Comparison of ENCODE assay signal across 1 cellular context in the genomic region with DNA sequence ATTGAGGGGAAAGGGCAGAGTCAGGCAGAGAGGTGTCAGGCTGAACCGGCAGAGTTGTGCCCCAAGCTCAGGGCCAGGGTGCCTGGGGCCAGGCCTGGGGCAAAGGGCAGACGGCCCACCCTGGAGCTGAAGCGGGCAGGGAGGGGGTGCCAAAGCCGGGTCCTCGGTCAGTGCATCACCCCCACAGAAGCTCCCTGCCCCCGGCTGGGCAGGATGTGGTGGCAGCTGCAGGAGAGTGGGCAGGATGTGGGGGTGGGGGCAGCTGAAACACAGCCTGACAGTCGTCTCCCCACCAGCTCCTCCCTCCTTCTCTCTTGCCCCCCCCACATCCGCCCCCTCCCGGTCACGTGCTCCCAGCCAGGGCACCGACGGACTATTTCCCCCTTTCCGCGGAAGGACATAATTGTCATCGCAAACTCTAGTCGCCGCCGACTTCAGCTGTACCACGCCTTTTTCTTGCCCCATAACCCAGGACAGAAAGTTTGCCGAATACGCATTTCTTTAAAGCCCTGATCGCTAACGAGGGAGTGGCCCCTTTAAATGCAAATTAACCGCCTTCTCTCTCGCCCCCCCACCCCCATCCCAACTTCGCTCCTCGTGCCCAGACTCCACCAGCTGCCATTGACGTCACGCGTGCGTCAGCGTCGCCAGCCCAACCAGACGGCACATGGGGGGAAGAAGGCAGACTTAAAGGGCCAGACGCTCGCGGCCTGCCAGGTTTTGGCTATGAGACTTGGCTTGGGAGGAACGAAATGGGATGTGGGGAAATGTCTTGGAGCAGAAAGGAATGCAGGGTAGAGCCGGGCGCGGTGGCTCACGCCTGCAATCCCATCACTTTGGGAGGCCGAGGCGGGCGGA.
TF ChIP-seq lines count a peak whose summit lies in the region.

No MANE protein-coding gene starts in this region.

TF ChIP-seq in HepG2, 621 proteins besides CTCF, POLR2A, EP300 and RAD21 (continued from another document and continues in another):
- 0 out of 2 replicates have a peak, but pooled peaks have one; percentile 23 for TF ChIP-seq ZNF331 (CRISPR knock-in tag; IDR thresholded peaks at IDR 0.05)
- TF ChIP-seq, protein P1, sequence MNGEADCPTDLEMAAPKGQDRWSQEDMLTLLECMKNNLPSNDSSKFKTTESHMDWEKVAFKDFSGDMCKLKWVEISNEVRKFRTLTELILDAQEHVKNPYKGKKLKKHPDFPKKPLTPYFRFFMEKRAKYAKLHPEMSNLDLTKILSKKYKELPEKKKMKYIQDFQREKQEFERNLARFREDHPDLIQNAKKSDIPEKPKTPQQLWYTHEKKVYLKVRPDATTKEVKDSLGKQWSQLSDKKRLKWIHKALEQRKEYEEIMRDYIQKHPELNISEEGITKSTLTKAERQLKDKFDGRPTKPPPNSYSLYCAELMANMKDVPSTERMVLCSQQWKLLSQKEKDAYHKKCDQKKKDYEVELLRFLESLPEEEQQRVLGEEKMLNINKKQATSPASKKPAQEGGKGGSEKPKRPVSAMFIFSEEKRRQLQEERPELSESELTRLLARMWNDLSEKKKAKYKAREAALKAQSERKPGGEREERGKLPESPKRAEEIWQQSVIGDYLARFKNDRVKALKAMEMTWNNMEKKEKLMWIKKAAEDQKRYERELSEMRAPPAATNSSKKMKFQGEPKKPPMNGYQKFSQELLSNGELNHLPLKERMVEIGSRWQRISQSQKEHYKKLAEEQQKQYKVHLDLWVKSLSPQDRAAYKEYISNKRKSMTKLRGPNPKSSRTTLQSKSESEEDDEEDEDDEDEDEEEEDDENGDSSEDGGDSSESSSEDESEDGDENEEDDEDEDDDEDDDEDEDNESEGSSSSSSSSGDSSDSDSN (CRISPR knock-in tag; IDR thresholded peaks at IDR 0.05) = peak; percentile 47; the same call in 1 of the 2 replicates
- TF ChIP-seq ATF7 (IDR thresholded peaks at IDR 0.05) = no peak
- peak; percentile 69; the same call in 1 of the 2 replicates for TF ChIP-seq ATF7 (CRISPR knock-in tag; IDR thresholded peaks at IDR 0.05)
- peak; percentile 63; the same call in 1 of the 2 replicates for TF ChIP-seq DMAP1 (CRISPR knock-in tag; IDR thresholded peaks at IDR 0.05)
- TF ChIP-seq NFE2L1 (CRISPR knock-in tag; IDR thresholded peaks at IDR 0.05; ENCODE audit: borderline replicate concordance) = no peak
- TF ChIP-seq WIZ (CRISPR knock-in tag; IDR thresholded peaks at IDR 0.05) = no peak; the same call in 1 of the 2 replicates
- TF ChIP-seq NONO (IDR thresholded peaks at IDR 0.05) = no peak
- peak; percentile 64 for TF ChIP-seq NONO (CRISPR knock-in tag; conservative IDR thresholded peaks at IDR 0.05)
- TF ChIP-seq ATF7-NPFF (CRISPR knock-in tag; IDR thresholded peaks at IDR 0.05; ENCODE audit: low read depth) = peak; percentile 56; the same call in 1 of the 2 replicates
- 0 out of 2 replicates have a peak, but pooled peaks have one; percentile 27 for TF ChIP-seq MIER3 (CRISPR knock-in tag; IDR thresholded peaks at IDR 0.05; ENCODE audit: borderline replicate concordance)
- TF ChIP-seq ZNF501 (CRISPR knock-in tag; IDR thresholded peaks at IDR 0.05) = peak; percentile 71
- TF ChIP-seq SAFB2 (CRISPR knock-in tag; IDR thresholded peaks at IDR 0.05; ENCODE audit: borderline replicate concordance, low read depth) = 0 out of 2 replicates have a peak, but pooled peaks have one; percentile 15
- 0 out of 2 replicates have a peak, but pooled peaks have one; percentile 16 for TF ChIP-seq SPEN (CRISPR knock-in tag; IDR thresholded peaks at IDR 0.05; ENCODE audit: low read depth)
- TF ChIP-seq, protein P2, sequence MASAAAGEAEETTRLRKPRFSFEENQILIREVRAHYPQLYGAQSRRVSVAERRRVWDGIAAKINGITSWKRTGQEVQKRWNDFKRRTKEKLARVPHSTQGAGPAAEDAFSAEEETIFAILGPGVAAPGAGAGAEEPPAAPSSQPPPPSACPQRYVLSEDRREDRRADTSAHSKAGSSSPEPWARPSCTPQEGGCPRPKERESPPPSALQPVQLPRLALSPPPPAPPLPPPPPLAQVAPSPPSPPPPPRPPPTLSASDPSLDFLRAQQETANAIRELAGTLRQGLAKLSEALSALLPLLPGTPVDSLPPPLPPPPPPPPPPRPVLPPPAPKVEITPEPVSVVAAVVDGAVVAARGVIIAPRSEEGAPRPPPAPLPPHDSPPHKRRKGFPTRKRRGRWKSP (CRISPR knock-in tag; IDR thresholded peaks at IDR 0.05) = peak; percentile 83; the same call in 1 of the 2 replicates
- TF ChIP-seq, protein P3, sequence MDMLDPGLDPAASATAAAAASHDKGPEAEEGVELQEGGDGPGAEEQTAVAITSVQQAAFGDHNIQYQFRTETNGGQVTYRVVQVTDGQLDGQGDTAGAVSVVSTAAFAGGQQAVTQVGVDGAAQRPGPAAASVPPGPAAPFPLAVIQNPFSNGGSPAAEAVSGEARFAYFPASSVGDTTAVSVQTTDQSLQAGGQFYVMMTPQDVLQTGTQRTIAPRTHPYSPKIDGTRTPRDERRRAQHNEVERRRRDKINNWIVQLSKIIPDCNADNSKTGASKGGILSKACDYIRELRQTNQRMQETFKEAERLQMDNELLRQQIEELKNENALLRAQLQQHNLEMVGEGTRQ (IDR thresholded peaks at IDR 0.05; ENCODE audit: low read depth, low read length) = peak; percentile 30; the same call in 1 of the 2 replicates
- TF ChIP-seq, protein P3 (CRISPR knock-in tag; IDR thresholded peaks at IDR 0.05; ENCODE audit: borderline replicate concordance) = peak; percentile 90; the same call in 1 of the 2 replicates
- TF ChIP-seq, protein P4, sequence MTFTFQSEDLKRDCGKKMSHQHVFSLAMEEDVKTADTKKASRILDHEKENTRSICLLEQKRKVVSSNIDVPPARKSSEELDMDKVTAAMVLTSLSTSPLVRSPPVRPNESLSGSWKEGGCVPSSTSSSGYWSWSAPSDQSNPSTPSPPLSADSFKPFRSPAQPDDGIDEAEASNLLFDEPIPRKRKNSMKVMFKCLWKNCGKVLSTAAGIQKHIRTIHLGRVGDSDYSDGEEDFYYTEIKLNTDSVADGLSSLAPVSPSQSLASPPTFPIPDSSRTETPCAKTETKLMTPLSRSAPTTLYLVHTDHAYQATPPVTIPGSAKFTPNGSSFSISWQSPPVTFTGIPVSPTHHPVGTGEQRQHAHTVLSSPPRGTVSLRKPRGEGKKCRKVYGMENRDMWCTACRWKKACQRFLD (CRISPR knock-in tag; IDR thresholded peaks at IDR 0.05; ENCODE audit: borderline replicate concordance) = no peak
- TF ChIP-seq NCOA2 (CRISPR knock-in tag; IDR thresholded peaks at IDR 0.05) = peak; percentile 29
- no peak for TF ChIP-seq ZSCAN29 (CRISPR knock-in tag; conservative IDR thresholded peaks at IDR 0.05)
- TF ChIP-seq CHD2 (IDR thresholded peaks at IDR 0.05; ENCODE audit: low read depth, low read length) = 0 out of 2 replicates have a peak, but pooled peaks have one; percentile 32
- TF ChIP-seq, protein P5, sequence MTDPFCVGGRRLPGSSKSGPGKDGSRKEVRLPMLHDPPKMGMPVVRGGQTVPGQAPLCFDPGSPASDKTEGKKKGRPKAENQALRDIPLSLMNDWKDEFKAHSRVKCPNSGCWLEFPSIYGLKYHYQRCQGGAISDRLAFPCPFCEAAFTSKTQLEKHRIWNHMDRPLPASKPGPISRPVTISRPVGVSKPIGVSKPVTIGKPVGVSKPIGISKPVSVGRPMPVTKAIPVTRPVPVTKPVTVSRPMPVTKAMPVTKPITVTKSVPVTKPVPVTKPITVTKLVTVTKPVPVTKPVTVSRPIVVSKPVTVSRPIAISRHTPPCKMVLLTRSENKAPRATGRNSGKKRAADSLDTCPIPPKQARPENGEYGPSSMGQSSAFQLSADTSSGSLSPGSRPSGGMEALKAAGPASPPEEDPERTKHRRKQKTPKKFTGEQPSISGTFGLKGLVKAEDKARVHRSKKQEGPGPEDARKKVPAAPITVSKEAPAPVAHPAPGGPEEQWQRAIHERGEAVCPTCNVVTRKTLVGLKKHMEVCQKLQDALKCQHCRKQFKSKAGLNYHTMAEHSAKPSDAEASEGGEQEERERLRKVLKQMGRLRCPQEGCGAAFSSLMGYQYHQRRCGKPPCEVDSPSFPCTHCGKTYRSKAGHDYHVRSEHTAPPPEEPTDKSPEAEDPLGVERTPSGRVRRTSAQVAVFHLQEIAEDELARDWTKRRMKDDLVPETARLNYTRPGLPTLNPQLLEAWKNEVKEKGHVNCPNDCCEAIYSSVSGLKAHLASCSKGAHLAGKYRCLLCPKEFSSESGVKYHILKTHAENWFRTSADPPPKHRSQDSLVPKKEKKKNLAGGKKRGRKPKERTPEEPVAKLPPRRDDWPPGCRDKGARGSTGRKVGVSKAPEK (CRISPR knock-in tag; IDR thresholded peaks at IDR 0.05; ENCODE audit: borderline replicate concordance) = peak; percentile 82; the same call in 1 of the 2 replicates
- TF ChIP-seq ZNF253 (CRISPR knock-in tag; IDR thresholded peaks at IDR 0.05; ENCODE audit: borderline replicate concordance) = no peak
- TF ChIP-seq EEA1 (CRISPR knock-in tag; IDR thresholded peaks at IDR 0.05; ENCODE audit: borderline replicate concordance) = peak; percentile 54; the same call in 1 of the 2 replicates
- TF ChIP-seq, protein P6, sequence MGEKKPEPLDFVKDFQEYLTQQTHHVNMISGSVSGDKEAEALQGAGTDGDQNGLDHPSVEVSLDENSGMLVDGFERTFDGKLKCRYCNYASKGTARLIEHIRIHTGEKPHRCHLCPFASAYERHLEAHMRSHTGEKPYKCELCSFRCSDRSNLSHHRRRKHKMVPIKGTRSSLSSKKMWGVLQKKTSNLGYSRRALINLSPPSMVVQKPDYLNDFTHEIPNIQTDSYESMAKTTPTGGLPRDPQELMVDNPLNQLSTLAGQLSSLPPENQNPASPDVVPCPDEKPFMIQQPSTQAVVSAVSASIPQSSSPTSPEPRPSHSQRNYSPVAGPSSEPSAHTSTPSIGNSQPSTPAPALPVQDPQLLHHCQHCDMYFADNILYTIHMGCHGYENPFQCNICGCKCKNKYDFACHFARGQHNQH (CRISPR knock-in tag; IDR thresholded peaks at IDR 0.05) = peak; percentile 57; the same call in 1 of the 2 replicates
- no peak for TF ChIP-seq MAZ (IDR thresholded peaks at IDR 0.05; ENCODE audit: borderline replicate concordance, low read depth, low read length)
- TF ChIP-seq MAZ (CRISPR knock-in tag; IDR thresholded peaks at IDR 0.05; ENCODE audit: low read depth) = peak; percentile 78; the same call in 1 of the 2 replicates
- 0 out of 2 replicates have a peak, but pooled peaks have one; percentile 29 for TF ChIP-seq EED (CRISPR knock-in tag; IDR thresholded peaks at IDR 0.05)
- TF ChIP-seq SRF (IDR thresholded peaks at IDR 0.05; ENCODE audit: low read depth, low read length) = no peak
- no peak for TF ChIP-seq NPAS2 (CRISPR knock-in tag; IDR thresholded peaks at IDR 0.05; ENCODE audit: borderline replicate concordance)
- no peak for TF ChIP-seq DR1 (CRISPR knock-in tag; IDR thresholded peaks at IDR 0.05)
- TF ChIP-seq ZNF780A (CRISPR knock-in tag; IDR thresholded peaks at IDR 0.05) = peak; percentile 51; the same call in 1 of the 2 replicates
- no peak for TF ChIP-seq PHB2 (IDR thresholded peaks at IDR 0.05; ENCODE audit: partially characterized antibody)
- TF ChIP-seq KDM3A (CRISPR knock-in tag; IDR thresholded peaks at IDR 0.05; ENCODE audit: low read depth) = peak; percentile 45; the same call in 1 of the 2 replicates
- TF ChIP-seq HOXA3 (CRISPR knock-in tag; IDR thresholded peaks at IDR 0.05) = peak; percentile 86
- TF ChIP-seq CHCHD3 (CRISPR knock-in tag; IDR thresholded peaks at IDR 0.05) = 0 out of 2 replicates have a peak, but pooled peaks have one; percentile 77
- TF ChIP-seq ETV5 (CRISPR knock-in tag; IDR thresholded peaks at IDR 0.05; ENCODE audit: borderline replicate concordance) = peak; percentile 76
- TF ChIP-seq, protein P7, sequence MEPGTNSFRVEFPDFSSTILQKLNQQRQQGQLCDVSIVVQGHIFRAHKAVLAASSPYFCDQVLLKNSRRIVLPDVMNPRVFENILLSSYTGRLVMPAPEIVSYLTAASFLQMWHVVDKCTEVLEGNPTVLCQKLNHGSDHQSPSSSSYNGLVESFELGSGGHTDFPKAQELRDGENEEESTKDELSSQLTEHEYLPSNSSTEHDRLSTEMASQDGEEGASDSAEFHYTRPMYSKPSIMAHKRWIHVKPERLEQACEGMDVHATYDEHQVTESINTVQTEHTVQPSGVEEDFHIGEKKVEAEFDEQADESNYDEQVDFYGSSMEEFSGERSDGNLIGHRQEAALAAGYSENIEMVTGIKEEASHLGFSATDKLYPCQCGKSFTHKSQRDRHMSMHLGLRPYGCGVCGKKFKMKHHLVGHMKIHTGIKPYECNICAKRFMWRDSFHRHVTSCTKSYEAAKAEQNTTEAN (CRISPR knock-in tag; conservative IDR thresholded peaks at IDR 0.05) = 0 out of 2 replicates have a peak, but pooled peaks have one; percentile 23
- TF ChIP-seq, protein P8, sequence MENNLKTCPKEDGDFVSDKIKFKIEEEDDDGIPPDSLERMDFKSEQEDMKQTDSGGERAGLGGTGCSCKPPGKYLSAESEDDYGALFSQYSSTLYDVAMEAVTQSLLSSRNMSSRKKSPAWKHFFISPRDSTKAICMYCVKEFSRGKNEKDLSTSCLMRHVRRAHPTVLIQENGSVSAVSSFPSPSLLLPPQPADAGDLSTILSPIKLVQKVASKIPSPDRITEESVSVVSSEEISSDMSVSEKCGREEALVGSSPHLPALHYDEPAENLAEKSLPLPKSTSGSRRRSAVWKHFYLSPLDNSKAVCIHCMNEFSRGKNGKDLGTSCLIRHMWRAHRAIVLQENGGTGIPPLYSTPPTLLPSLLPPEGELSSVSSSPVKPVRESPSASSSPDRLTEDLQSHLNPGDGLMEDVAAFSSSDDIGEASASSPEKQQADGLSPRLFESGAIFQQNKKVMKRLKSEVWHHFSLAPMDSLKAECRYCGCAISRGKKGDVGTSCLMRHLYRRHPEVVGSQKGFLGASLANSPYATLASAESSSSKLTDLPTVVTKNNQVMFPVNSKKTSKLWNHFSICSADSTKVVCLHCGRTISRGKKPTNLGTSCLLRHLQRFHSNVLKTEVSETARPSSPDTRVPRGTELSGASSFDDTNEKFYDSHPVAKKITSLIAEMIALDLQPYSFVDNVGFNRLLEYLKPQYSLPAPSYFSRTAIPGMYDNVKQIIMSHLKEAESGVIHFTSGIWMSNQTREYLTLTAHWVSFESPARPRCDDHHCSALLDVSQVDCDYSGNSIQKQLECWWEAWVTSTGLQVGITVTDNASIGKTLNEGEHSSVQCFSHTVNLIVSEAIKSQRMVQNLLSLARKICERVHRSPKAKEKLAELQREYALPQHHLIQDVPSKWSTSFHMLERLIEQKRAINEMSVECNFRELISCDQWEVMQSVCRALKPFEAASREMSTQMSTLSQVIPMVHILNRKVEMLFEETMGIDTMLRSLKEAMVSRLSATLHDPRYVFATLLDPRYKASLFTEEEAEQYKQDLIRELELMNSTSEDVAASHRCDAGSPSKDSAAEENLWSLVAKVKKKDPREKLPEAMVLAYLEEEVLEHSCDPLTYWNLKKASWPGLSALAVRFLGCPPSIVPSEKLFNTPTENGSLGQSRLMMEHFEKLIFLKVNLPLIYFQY (CRISPR knock-in tag; IDR thresholded peaks at IDR 0.05; ENCODE audit: borderline replicate concordance) = no peak
